9 cellular contexts compared by ENCODE assay signal in the genomic region with DNA sequence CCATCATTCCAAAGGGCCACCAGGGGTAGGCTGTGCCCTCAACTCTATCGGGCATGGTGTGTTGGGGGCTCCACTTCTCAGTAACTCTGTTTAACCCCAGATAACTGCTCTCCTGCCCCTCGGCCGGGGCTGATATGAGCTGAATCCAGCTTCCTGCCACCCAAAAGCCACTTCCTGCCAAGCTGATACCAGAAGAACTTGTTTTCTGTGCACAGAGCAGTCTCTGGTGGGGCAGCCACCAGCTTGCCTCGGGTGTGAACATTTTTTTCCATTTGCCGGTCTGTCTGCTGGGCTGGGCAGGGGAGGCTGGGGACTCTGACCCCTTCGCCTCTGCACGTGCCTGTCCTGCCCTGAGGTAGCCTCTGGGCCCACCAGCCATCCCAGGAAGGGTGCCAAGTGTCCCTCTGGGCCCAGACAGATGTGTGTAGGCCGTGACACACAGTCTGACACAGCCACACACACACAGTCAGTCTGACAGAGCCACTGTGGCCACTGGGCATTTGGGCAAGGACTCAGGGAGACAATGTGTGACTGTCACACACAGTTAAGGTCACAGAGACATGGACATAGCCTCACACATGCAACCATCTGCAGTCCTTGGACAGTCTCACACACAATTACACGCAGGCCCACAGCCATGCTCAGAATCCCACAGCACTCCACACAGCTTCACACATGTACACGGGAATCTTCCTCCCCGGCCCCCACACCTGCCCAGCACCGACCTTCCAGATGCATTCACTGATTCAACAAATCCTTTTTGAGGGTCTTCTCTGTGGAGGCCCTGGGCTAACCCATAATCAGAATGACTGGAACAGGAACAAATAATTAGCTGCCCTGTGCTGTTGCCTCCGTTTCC. TPM values are rescaled to one million over a fixed set of nuclear protein-coding genes. Genes with fewer than 3 reads are reported as not detected.
DNase-seq lines count a peak whose midpoint lies in the region; ATAC-seq, FAIRE-seq and TF ChIP-seq lines count a peak whose summit lies in the region.
"Had no signal": no experiment of that assay in that cellular context is flagged by ENCODE, and none has a peak within 500 bp of the region (broad histone marks: within the 10 kb centered on the region; RNA-seq: fewer than 3 reads in every experiment).

No MANE protein-coding gene starts in this region.

- FAIRE-seq in kidney (lab: Jason Lieb, UNC): no peak

- TF ChIP-seq CTCF in nephron (IDR thresholded peaks at IDR 0.05; ENCODE audit: unreplicated experiment in 3 of 3) (no peak), kidney (IDR thresholded peaks at IDR 0.05; ENCODE audit: borderline replicate concordance, extremely low read depth, insufficient read depth) (no peak)

- no peaks in the 10 kb centered on the region for H3K27me3 ChIP-seq in CD8-positive, alpha-beta memory T cell (ENCODE audit: insufficient read depth, low read length, poor library complexity, severe bottlenecking)

- no peaks in the 10 kb centered on the region for H3K36me3 ChIP-seq in CD8-positive, alpha-beta memory T cell (ENCODE audit: insufficient read depth, low read length)
- H3K36me3 ChIP-seq in kidney (ENCODE audit: control insufficient read depth in 1 of 2, insufficient read depth in 2 of 2, low read length in 2 of 2): no peaks in the 10 kb centered on the region

- no peaks in the 10 kb centered on the region for H3K9me3 ChIP-seq in CD8-positive, alpha-beta memory T cell (ENCODE audit: low read length)
- H3K9me3 ChIP-seq in kidney (ENCODE audit: control insufficient read depth in 1 of 2, low read length in 2 of 2): no peaks in the 10 kb centered on the region

- peak; percentile 54 to 86 (median 71) for DNase-seq in CD8-positive, alpha-beta memory T cell
- DNase-seq in activated gamma-delta T cell treated with Interleukin-2 at 50 U/mL for 16 hours (peak; percentile 79), kidney (no peak), NCI-H1092 treated with DMSO at 0.1 percent for 48 hours (lab: John Stamatoyannopoulos, UW) (no peak), NCI-H446 treated with DMSO at 0.1 percent for 48 hours (lab: John Stamatoyannopoulos, UW) (no peak)

- intact Hi-C loops in kidney (cut with DNase I): no loop called here

- peaks cover 85% of the 10 kb centered on the region for H3K4me1 ChIP-seq in CD8-positive, alpha-beta memory T cell (ENCODE audit: insufficient read depth, low read length)
- H3K4me1 ChIP-seq in kidney (ENCODE audit: control insufficient read depth in 1 of 2, insufficient read depth in 1 of 2, low read depth in 1 of 2, low read length in 2 of 2): peaks cover 3 to 13% of the 10 kb centered on the region in 2 donors

- CTCF ChIA-PET in CD8-positive, alpha-beta memory T cell (lab: Charles Lee): interaction anchor here (0.7 to 13.4 kb wide), 17 partner anchors 9 to 114 kb away, joined by 3 to 227 read pairs (median 4); no protein-coding TSS in a partner anchor

- no peak overlapping the region for H3K9ac ChIP-seq in kidney (ENCODE audit: low read length in 2 of 2)

- POLR2A ChIA-PET in CD8-positive, alpha-beta memory T cell (lab: Charles Lee): interaction anchor here (0.7 to 2.1 kb wide), 4 partner anchors 17 to 55 kb away, joined by 3 to 18 read pairs (median 3); partner anchors contain the start of gene NOL4L

- peak overlapping the region; percentile 14 for H3K4me3 ChIP-seq in CD8-positive, alpha-beta memory T cell (ENCODE audit: low read length)
- no peak overlapping the region for H3K4me3 ChIP-seq in kidney (ENCODE audit: low read length in 2 of 2)

- peak overlapping the region; percentile 96 to 100 (median 98) for H3K27ac Mint-ChIP-seq in CD8-positive, alpha-beta memory T cell
- H3K27ac Mint-ChIP-seq in nephron: peak overlapping the region; percentile 31 to 70 (median 65)

- peaks cover 76 to 85% (median 82%) of the 10 kb centered on the region in 3 donors for H3K4me1 Mint-ChIP-seq in CD8-positive, alpha-beta memory T cell
- H3K4me1 Mint-ChIP-seq in nephron: peaks cover 51% of the 10 kb centered on the region

- peak overlapping the region; percentile 73 for H3K27ac ChIP-seq in CD8-positive, alpha-beta memory T cell (ENCODE audit: low read depth, low read length)
- no peak overlapping the region for H3K27ac ChIP-seq in kidney (ENCODE audit: low read depth in 2 of 2, low read length in 2 of 2)

- no peaks in the 10 kb centered on the region for H3K9me3 Mint-ChIP-seq in CD8-positive, alpha-beta memory T cell
- no peaks in the 10 kb centered on the region for H3K9me3 Mint-ChIP-seq in nephron

- no peak for ATAC-seq in GM19397 (IDR thresholded peaks at IDR 0.05; ENCODE audit: unreplicated experiment)
- ATAC-seq: Panc1 had no signal

- peak overlapping the region; percentile 79 to 92 (median 85) for H3K4me3 Mint-ChIP-seq in CD8-positive, alpha-beta memory T cell
- peak overlapping the region; percentile 18 to 50 (median 44) for H3K4me3 Mint-ChIP-seq in nephron

- TF ChIP-seq POLR2A in Raji (IDR thresholded peaks at IDR 0.05; ENCODE audit: insufficient read depth, low read depth, low read length): peak; percentile 7; the same call in 1 of the 2 replicates

- H3K27me3 Mint-ChIP-seq in CD8-positive, alpha-beta memory T cell: peaks cover 0 to 3% of the 10 kb centered on the region in 2 donors
- no peaks in the 10 kb centered on the region for H3K27me3 Mint-ChIP-seq in nephron (ENCODE audit: low read depth)

- H3K36me3 Mint-ChIP-seq in CD8-positive, alpha-beta memory T cell: peaks cover 0 to 22% (median 0%) of the 10 kb centered on the region in 3 donors
- no peaks in the 10 kb centered on the region for H3K36me3 Mint-ChIP-seq in nephron (ENCODE audit: low read depth)

RNA-seq across cellular contexts. Expression of gene NOL4L, which starts 45.1 kb away (rescaled TPM):
- total RNA-seq in CD8-positive, alpha-beta memory T cell: 10 to 100 TPM; 15.8 to 19.8 TPM
- 15.4 TPM for polyA plus RNA-seq in CD8-positive, alpha-beta memory T cell
- total RNA-seq in kidney: 19.4 TPM
- 14.1 TPM for polyA plus RNA-seq in kidney (ENCODE audit: insufficient read depth, low read depth, low replicate concordance)

Comparison
In these comparisons a context has a peak if more than half of its experiments do, and no peak if none do; other contexts are left out.
1. DNase-seq: peak in CD8-positive, alpha-beta memory T cell (5 of 5) and activated gamma-delta T cell treated with Interleukin-2 at 50 U/mL for 16 hours (single experiment); none in kidney (single experiment), NCI-H1092 treated with DMSO at 0.1 percent for 48 hours (single experiment) and NCI-H446 treated with DMSO at 0.1 percent for 48 hours (single experiment).